In genomic region chr18:26458526-26459232, GRCh38 we compare ENCODE assay signal across 8 cellular contexts.
DNase-seq lines count a peak whose midpoint lies in the region; ATAC-seq and TF ChIP-seq lines count a peak whose summit lies in the region.

No MANE protein-coding gene starts in this region.

- intact Hi-C loops in heart right ventricle (cut with DNase I), result no loop called here

- WGBS in heart right ventricle, 2 donors, result 69 to 78% methylated on average over 9 of the region's 9 CpGs

- H3K36me3 ChIP-seq in heart right ventricle, result peaks cover 0 to 39% (median 4%) of the 10 kb centered on the region in 9 donors
- H3K36me3 ChIP-seq in CD8-positive, alpha-beta memory T cell (ENCODE audit: insufficient read depth, low read length), result no peaks in the 10 kb centered on the region

- CTCF ChIA-PET in CD8-positive, alpha-beta memory T cell (lab: Charles Lee), result interaction anchor here (1.0 kb wide), 1 partner anchor 10 kb away, joined by 3 read pairs; no protein-coding TSS in a partner anchor

- H3K4me1 ChIP-seq in heart right ventricle, result peaks cover 0 to 40% (median 13%) of the 10 kb centered on the region in 9 donors
- no peaks in the 10 kb centered on the region for H3K4me1 ChIP-seq in CD8-positive, alpha-beta memory T cell (ENCODE audit: insufficient read depth, low read length)

- POLR2A ChIA-PET in CD8-positive, alpha-beta memory T cell (lab: Charles Lee), result no interaction called here

- DNase-seq in AG08395 (ENCODE audit: low spot score), result peak; percentile 33
- DNase-seq in activated T-cell treated with anti-CD3 and anti-CD28 coated beads, Interleukin-2, amount 50 U/mL, for 48 hours, result peak; percentile 25 to 31
- DNase-seq in NCI-H2196 treated with DMSO at 0.1 percent for 48 hours (lab: John Stamatoyannopoulos, UW; ENCODE audit: unreplicated experiment), result no peak
- no peak for DNase-seq in heart right ventricle
- no peak for DNase-seq in CD8-positive, alpha-beta memory T cell

- no peaks in the 10 kb centered on the region for H3K9me3 Mint-ChIP-seq in stimulated activated memory B cell treated with anti-CD40 and anti-IgM and Interleukin-4, amounts not matched to agents 10 μg/mL and 1 μg/mL and 100 μg/mL, for 72 hours
- no peaks in the 10 kb centered on the region for H3K9me3 Mint-ChIP-seq in CD8-positive, alpha-beta memory T cell

- H3K4me3 ChIP-seq in heart right ventricle, result no peak overlapping the region
- no peak overlapping the region for H3K4me3 ChIP-seq in CD8-positive, alpha-beta memory T cell (ENCODE audit: low read length)

- no peaks in the 10 kb centered on the region for H3K27me3 ChIP-seq in heart right ventricle
- H3K27me3 ChIP-seq in CD8-positive, alpha-beta memory T cell (ENCODE audit: insufficient read depth, low read length, poor library complexity, severe bottlenecking), result no peaks in the 10 kb centered on the region

- H3K4me3 Mint-ChIP-seq in stimulated activated memory B cell treated with anti-CD40 and anti-IgM and Interleukin-4, amounts not matched to agents 10 μg/mL and 1 μg/mL and 100 μg/mL, for 72 hours, result no peak overlapping the region
- H3K4me3 Mint-ChIP-seq in CD8-positive, alpha-beta memory T cell, result no peak overlapping the region

- peak; percentile 50 for ATAC-seq in GM19328 (IDR thresholded peaks at IDR 0.05; ENCODE audit: unreplicated experiment)
- ATAC-seq in HG03280 (IDR thresholded peaks at IDR 0.05; ENCODE audit: unreplicated experiment), result peak; percentile 45
- peak; percentile 80 for ATAC-seq in stimulated activated memory B cell treated with anti-CD40 and anti-IgM and Interleukin-4, amounts not matched to agents 10 μg/mL and 1 μg/mL and 100 μg/mL, for 72 hours
- ATAC-seq in heart right ventricle, result no peak

- no peak for TF ChIP-seq CTCF in heart right ventricle (IDR thresholded peaks at IDR 0.05)

- H3K27ac ChIP-seq in heart right ventricle, result no peak overlapping the region
- H3K27ac ChIP-seq in CD8-positive, alpha-beta memory T cell (ENCODE audit: low read depth, low read length), result no peak overlapping the region

- H3K9me3 ChIP-seq in heart right ventricle, result no peaks in the 10 kb centered on the region
- H3K9me3 ChIP-seq in CD8-positive, alpha-beta memory T cell (ENCODE audit: low read length), result no peaks in the 10 kb centered on the region

- no peaks in the 10 kb centered on the region for H3K27me3 Mint-ChIP-seq in stimulated activated memory B cell treated with anti-CD40 and anti-IgM and Interleukin-4, amounts not matched to agents 10 μg/mL and 1 μg/mL and 100 μg/mL, for 72 hours
- no peaks in the 10 kb centered on the region for H3K27me3 Mint-ChIP-seq in CD8-positive, alpha-beta memory T cell

- H3K36me3 Mint-ChIP-seq in stimulated activated memory B cell treated with anti-CD40 and anti-IgM and Interleukin-4, amounts not matched to agents 10 μg/mL and 1 μg/mL and 100 μg/mL, for 72 hours, result no peaks in the 10 kb centered on the region
- peaks cover 0 to 11% (median 8%) of the 10 kb centered on the region in 3 donors for H3K36me3 Mint-ChIP-seq in CD8-positive, alpha-beta memory T cell

- H3K27ac Mint-ChIP-seq in stimulated activated memory B cell treated with anti-CD40 and anti-IgM and Interleukin-4, amounts not matched to agents 10 μg/mL and 1 μg/mL and 100 μg/mL, for 72 hours, result no peak overlapping the region
- H3K27ac Mint-ChIP-seq in CD8-positive, alpha-beta memory T cell, result no peak overlapping the region

- peaks cover 11% of the 10 kb centered on the region for H3K4me1 Mint-ChIP-seq in stimulated activated memory B cell treated with anti-CD40 and anti-IgM and Interleukin-4, amounts not matched to agents 10 μg/mL and 1 μg/mL and 100 μg/mL, for 72 hours
- H3K4me1 Mint-ChIP-seq in CD8-positive, alpha-beta memory T cell, result no peaks in the 10 kb centered on the region

Comparison
In these comparisons a context has a peak if more than half of its experiments do, and no peak if none do; other contexts are left out.
1. DNase-seq: peak in AG08395 (single experiment) and activated T-cell treated with anti-CD3 and anti-CD28 coated beads, Interleukin-2, amount 50 U/mL, for 48 hours (2 of 2); none in NCI-H2196 treated with DMSO at 0.1 percent for 48 hours (single experiment), heart right ventricle (0 of 2) and CD8-positive, alpha-beta memory T cell (0 of 5).
2. ATAC-seq: peak in GM19328 (single experiment), HG03280 (single experiment) and stimulated activated memory B cell treated with anti-CD40 and anti-IgM and Interleukin-4, amounts not matched to agents 10 μg/mL and 1 μg/mL and 100 μg/mL, for 72 hours (single experiment); none in heart right ventricle (0 of 8).